In the genomic region with DNA sequence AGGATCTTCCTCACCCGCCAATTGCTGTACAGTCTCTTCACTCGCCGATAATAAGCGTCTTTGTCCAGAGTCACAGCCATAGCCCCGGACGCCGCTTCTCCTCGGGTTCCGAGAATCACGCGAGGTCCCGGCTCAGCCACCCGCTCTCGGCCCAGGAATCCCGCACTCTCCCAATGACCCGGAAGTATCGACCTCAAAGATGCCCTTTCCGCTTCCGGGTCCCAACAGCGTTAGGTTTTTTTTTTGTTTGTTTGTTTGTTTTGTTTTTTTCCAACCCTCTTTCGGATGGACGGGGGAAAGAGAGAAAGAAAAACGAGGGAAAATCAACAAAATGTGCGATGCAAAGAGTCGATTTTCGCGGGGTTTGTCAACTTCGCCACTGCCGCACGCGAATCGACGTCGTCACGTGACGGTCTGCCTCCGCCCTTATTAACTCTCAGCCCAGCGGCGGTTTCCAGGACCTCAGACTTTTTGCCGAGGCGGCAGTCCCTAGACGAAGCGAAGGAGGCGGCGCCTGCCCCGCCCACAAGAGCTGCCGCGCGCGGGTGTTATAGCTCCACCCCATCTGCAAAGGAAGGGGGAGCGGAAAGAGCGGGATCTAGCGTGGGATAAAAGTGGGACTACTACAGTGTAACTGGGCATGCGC, we compare ENCODE assay signal across 8 cellular contexts. TPM values are rescaled to one million over a fixed set of nuclear protein-coding genes. Genes with fewer than 3 reads are reported as not detected.
A peak's percentile ranks its signal among the peaks of the same experiment; 100 is the strongest.
DNase-seq lines count a peak whose midpoint lies in the region; ATAC-seq and TF ChIP-seq lines count a peak whose summit lies in the region.

A gene (minus strand): TSS at position 172 of the 646 bp plus-strand sequence. CDS start 92 bp downstream, at position 80.

- peaks cover 25% of the 10 kb centered on the region for H3K4me1 Mint-ChIP-seq in endothelial cell (ENCODE audit: unreplicated experiment)

- peaks cover 49% of the 10 kb centered on the region for H3K79me2 ChIP-seq in OCI-LY3 (ENCODE audit: low read length)

- H3K9me3 Mint-ChIP-seq in endothelial cell (ENCODE audit: unreplicated experiment): no peaks in the 10 kb centered on the region

- peak within 1 kb of the TSS; percentile 100 for H3K27ac Mint-ChIP-seq in endothelial cell (ENCODE audit: unreplicated experiment)

- peaks cover 32% of the 10 kb centered on the region for H3K4me1 ChIP-seq in OCI-LY3 (ENCODE audit: low read length)

- peak within 1 kb of the TSS; percentile 99 for H3K4me3 Mint-ChIP-seq in endothelial cell (ENCODE audit: unreplicated experiment)

- peak within 1 kb of the TSS; percentile 91 for H3K9ac ChIP-seq in OCI-LY3 (ENCODE audit: low read length)

- peak; percentile 81 for ATAC-seq in GM21515 (IDR thresholded peaks at IDR 0.05; ENCODE audit: unreplicated experiment)

- no peaks in the 10 kb centered on the region for H3K9me3 ChIP-seq in OCI-LY3 (ENCODE audit: insufficient read depth, low read length)

- peaks cover 21% of the 10 kb centered on the region for H3K36me3 ChIP-seq in OCI-LY3 (replicated peaks; ENCODE audit: low read depth, low read length)

- peak within 1 kb of the TSS; percentile 84 for H3K4me3 ChIP-seq in OCI-LY3 (ENCODE audit: low read length)

- H3K27me3 ChIP-seq in OCI-LY3 (ENCODE audit: low read depth, low read length): no peaks in the 10 kb centered on the region

- peaks cover 19% of the 10 kb centered on the region for H3K36me3 Mint-ChIP-seq in endothelial cell (ENCODE audit: low read depth, unreplicated experiment)

- H3K27ac ChIP-seq in OCI-LY3 (ENCODE audit: low read length): peak within 1 kb of the TSS; percentile 78

- TF ChIP-seq CTCF in OCI-LY3 (IDR thresholded peaks at IDR 0.05; ENCODE audit: low read depth, low read length) (no peak), endothelial cell (IDR thresholded peaks at IDR 0.05; ENCODE audit: unreplicated experiment) (no peak)

- DNase-seq in D341Med (ENCODE audit: low spot score) (peak; percentile 94), HuH-7 (ENCODE audit: low spot score) (peak; percentile 69), endothelial cell (ENCODE audit: low spot score) (peak; percentile 92), midbrain (lab: John Stamatoyannopoulos, UW) (peak; percentile 94)
- peak; percentile 96 for DNase-seq in activated CD8-positive, alpha-beta memory T cell treated with anti-CD3 and anti-CD28 coated beads, Interleukin-2, amount 50 U/mL, for 48 hours
- peak; percentile 86 to 90 for DNase-seq in stimulated activated CD8-positive, alpha-beta memory T cell treated with anti-CD3 and anti-CD28 coated beads, Interleukin-2, amount 100 ng/mL, for 1 hour (ENCODE audit: low read depth in 2 of 2)

- peaks cover 19% of the 10 kb centered on the region for H4K20me1 ChIP-seq in OCI-LY3 (ENCODE audit: insufficient read depth, low read length)

- peak within 1 kb of the TSS; percentile 80 for H3K4me2 ChIP-seq in OCI-LY3 (ENCODE audit: low read length)

- peak within 1 kb of the TSS; percentile 80 for H2AFZ ChIP-seq in OCI-LY3 (ENCODE audit: low read depth, low read length)

- peaks cover 4% of the 10 kb centered on the region for H3K27me3 Mint-ChIP-seq in endothelial cell (ENCODE audit: unreplicated experiment)

RNA-seq across cellular contexts. Expression of the gene that starts here (rescaled TPM):
- 84.6 TPM for total RNA-seq in endothelial cell (ENCODE audit: unreplicated experiment)

Comparison
In these comparisons a context has a peak if more than half of its experiments do, and no peak if none do; other contexts are left out.
1. Peak in every context shown above with its lines: DNase-seq, ATAC-seq, H3K4me3 ChIP-seq and H3K27ac ChIP-seq.